Comparison of ENCODE assay signal across 4 cellular contexts in genomic region chr4:174245714-174246113, GRCh38.
A peak's percentile ranks its signal among the peaks of the same experiment; 100 is the strongest.
TF ChIP-seq lines count a peak whose summit lies in the region.

No MANE protein-coding gene starts in this region.

TF ChIP-seq in HEK293, 187 proteins besides CTCF, POLR2A, EP300 and RAD21:
- no peak for TF ChIP-seq ZBTB26 (tag by site-specific recombination; optimal IDR thresholded peaks at IDR 0.05)
- TF ChIP-seq ZNF266 (tag by site-specific recombination; IDR thresholded peaks at IDR 0.05; ENCODE audit: low read depth) = no peak
- no peak for TF ChIP-seq ZNF311 (tag by site-specific recombination; IDR thresholded peaks at IDR 0.05; ENCODE audit: borderline replicate concordance)
- 0 out of 2 replicates have a peak, but pooled peaks have one; percentile 13 for TF ChIP-seq ZBTB17 (tag by site-specific recombination; IDR thresholded peaks at IDR 0.05)
- no peak for TF ChIP-seq ZNF221 (tag by site-specific recombination; IDR thresholded peaks at IDR 0.05; ENCODE audit: borderline replicate concordance)
- no peak for TF ChIP-seq ZFP37 (tag by site-specific recombination; IDR thresholded peaks at IDR 0.05)
- TF ChIP-seq ZNF707 (tag by site-specific recombination; IDR thresholded peaks at IDR 0.05) = no peak

TF ChIP-seq in HEK293T, 16 proteins besides CTCF, POLR2A, EP300 and RAD21:
- TF ChIP-seq PKNOX1 (IDR thresholded peaks at IDR 0.05) (peak; percentile 59; the same call in 1 of the 2 replicates), TARDBP (IDR thresholded peaks at IDR 0.05) (no peak)
TF ChIP-seq in HEK293T: peak in this region for 1.

TF ChIP-seq in GM12878, 131 proteins besides CTCF, POLR2A, EP300 and RAD21 (continued from another document):
- TF ChIP-seq PKNOX1 (IDR thresholded peaks at IDR 0.05) (peak; percentile 55), EED (IDR thresholded peaks at IDR 0.05; ENCODE audit: low read depth) (no peak), IRF4 (IDR thresholded peaks at IDR 0.05; ENCODE audit: low read depth, low read length) (no peak), MTA2 (IDR thresholded peaks at IDR 0.05; ENCODE audit: low read depth) (no peak), ZBTB11 (CRISPR knock-in tag; IDR thresholded peaks at IDR 0.05) (no peak)

TF ChIP-seq in WTC11, 78 proteins besides CTCF, POLR2A, EP300 and RAD21:
- TF ChIP-seq STAT6 (CRISPR knock-in tag; conservative IDR thresholded peaks at IDR 0.05; ENCODE audit: low read depth) (no peak), ZNF317 (CRISPR knock-in tag; IDR thresholded peaks at IDR 0.05; ENCODE audit: borderline replicate concordance, low read depth) (no peak), ZNF425 (CRISPR knock-in tag; conservative IDR thresholded peaks at IDR 0.05) (no peak), CBFB (CRISPR knock-in tag; IDR thresholded peaks at IDR 0.05; ENCODE audit: low read depth) (no peak), JAZF1 (CRISPR knock-in tag; IDR thresholded peaks at IDR 0.05) (no peak), CDX4 (CRISPR knock-in tag; IDR thresholded peaks at IDR 0.05; ENCODE audit: borderline replicate concordance) (no peak), IRF2 (CRISPR knock-in tag; IDR thresholded peaks at IDR 0.05; ENCODE audit: borderline replicate concordance, low read depth) (no peak), CREB1 (CRISPR knock-in tag; IDR thresholded peaks at IDR 0.05) (no peak), ZNF512 (CRISPR knock-in tag; IDR thresholded peaks at IDR 0.05; ENCODE audit: borderline replicate concordance) (no peak), E2F1 (CRISPR knock-in tag; IDR thresholded peaks at IDR 0.05) (no peak), PRRX2 (CRISPR knock-in tag; IDR thresholded peaks at IDR 0.05) (no peak), ATF2 (CRISPR knock-in tag; IDR thresholded peaks at IDR 0.05; ENCODE audit: borderline replicate concordance, low read depth) (no peak)
